ENCODE assay signal across 8 cellular contexts in genomic region chr10:51010977-51011376, GRCh38.
DNase-seq lines count a peak whose midpoint lies in the region; ATAC-seq and TF ChIP-seq lines count a peak whose summit lies in the region.

No MANE protein-coding gene starts in this region.

- no peaks in the 10 kb centered on the region for H3K36me3 ChIP-seq in CD4-positive, alpha-beta memory T cell (ENCODE audit: insufficient read depth, low read length)
- no peaks in the 10 kb centered on the region for H3K36me3 ChIP-seq in ascending aorta

- no peaks in the 10 kb centered on the region for H3K36me3 Mint-ChIP-seq in CD4-positive, alpha-beta memory T cell

- peaks cover 0 to 7% (median 2%) of the 10 kb centered on the region in 4 donors for H3K4me1 Mint-ChIP-seq in CD4-positive, alpha-beta memory T cell

- POLR2A ChIA-PET in CD4-positive, alpha-beta memory T cell (lab: Charles Lee; ENCODE audit: partially characterized antibody) = no interaction called here

- H3K27ac Mint-ChIP-seq in CD4-positive, alpha-beta memory T cell = no peak overlapping the region

- intact Hi-C loops in CD4-positive, alpha-beta memory T cell (cut with micrococcal nuclease) = loop anchor here (1.0 kb wide), 1 partner anchor 1204 kb away; no protein-coding TSS in a partner anchor
- intact Hi-C loops in ascending aorta (cut with DNase I) = loop anchor here (2.0 kb wide), 1 partner anchor 36 kb away; no protein-coding TSS in a partner anchor

- peak; percentile 71 to 80 (median 75) for TF ChIP-seq CTCF in ascending aorta (IDR thresholded peaks at IDR 0.05)

- DNase-seq in CD4-positive, alpha-beta memory T cell = peak in 4 of 5 donors; percentile 12 to 26 (median 19)
- peak; percentile 22 for DNase-seq in Jurkat, Clone E6-1 (ENCODE audit: low read depth, low spot score)
- DNase-seq in ascending aorta (ENCODE audit: low spot score in 2 of 2) (no peak), kidney glomerular epithelial cell (lab: John Stamatoyannopoulos, UW) (peak; percentile 49), NCI-H187 (lab: John Stamatoyannopoulos, UW) (no peak), NCI-H2107 treated with DMSO at 0.1 percent for 48 hours (lab: John Stamatoyannopoulos, UW; ENCODE audit: unreplicated experiment) (no peak)

- ATAC-seq in GM19035 (IDR thresholded peaks at IDR 0.05; ENCODE audit: unreplicated experiment) (peak; percentile 71), GM21423 (IDR thresholded peaks at IDR 0.05; ENCODE audit: unreplicated experiment) (no peak)

- H3K27ac ChIP-seq in CD4-positive, alpha-beta memory T cell (ENCODE audit: low read depth, low read length) = no peak overlapping the region
- H3K27ac ChIP-seq in ascending aorta = peak overlapping the region in 1 of 2 donors; percentile 5

- no peaks in the 10 kb centered on the region for H3K27me3 ChIP-seq in CD4-positive, alpha-beta memory T cell (ENCODE audit: insufficient read depth, low read length)
- no peaks in the 10 kb centered on the region for H3K27me3 ChIP-seq in ascending aorta

- no peaks in the 10 kb centered on the region for H3K4me1 ChIP-seq in CD4-positive, alpha-beta memory T cell (ENCODE audit: insufficient read depth, low read length)
- H3K4me1 ChIP-seq in ascending aorta = peaks cover 11 to 37% of the 10 kb centered on the region in 2 donors

- no peaks in the 10 kb centered on the region for H3K9me3 ChIP-seq in CD4-positive, alpha-beta memory T cell (ENCODE audit: control insufficient read depth in 1 of 2, low read length in 2 of 2)
- H3K9me3 ChIP-seq in ascending aorta = no peaks in the 10 kb centered on the region

- peaks cover 5 to 6% of the 10 kb centered on the region in 2 donors for H3K27me3 Mint-ChIP-seq in CD4-positive, alpha-beta memory T cell

- CTCF ChIA-PET in CD4-positive, alpha-beta memory T cell (lab: Charles Lee; ENCODE audit: partially characterized antibody) = interaction anchor here (1.0 kb wide), 1 partner anchor 951 kb away, joined by 3 read pairs; no protein-coding TSS in a partner anchor

- H3K4me3 ChIP-seq in CD4-positive, alpha-beta memory T cell (ENCODE audit: low read length in 2 of 2) = no peak overlapping the region
- no peak overlapping the region for H3K4me3 ChIP-seq in Jurkat, Clone E6-1 (ENCODE audit: low read length)
- no peak overlapping the region for H3K4me3 ChIP-seq in ascending aorta

- no peak overlapping the region for H3K4me3 Mint-ChIP-seq in CD4-positive, alpha-beta memory T cell

- H3K9me3 Mint-ChIP-seq in CD4-positive, alpha-beta memory T cell = peaks cover 0 to 4% (median 0%) of the 10 kb centered on the region in 8 donors

Comparison
In these comparisons a context has a peak if more than half of its experiments do, and no peak if none do; other contexts are left out.
1. DNase-seq: peak in CD4-positive, alpha-beta memory T cell (4 of 5), Jurkat, Clone E6-1 (single experiment) and kidney glomerular epithelial cell (single experiment); none in ascending aorta (0 of 2), NCI-H187 (0 of 2) and NCI-H2107 treated with DMSO at 0.1 percent for 48 hours (single experiment).